Comparison of ENCODE assay signal across 8 cellular contexts in the genomic region with DNA sequence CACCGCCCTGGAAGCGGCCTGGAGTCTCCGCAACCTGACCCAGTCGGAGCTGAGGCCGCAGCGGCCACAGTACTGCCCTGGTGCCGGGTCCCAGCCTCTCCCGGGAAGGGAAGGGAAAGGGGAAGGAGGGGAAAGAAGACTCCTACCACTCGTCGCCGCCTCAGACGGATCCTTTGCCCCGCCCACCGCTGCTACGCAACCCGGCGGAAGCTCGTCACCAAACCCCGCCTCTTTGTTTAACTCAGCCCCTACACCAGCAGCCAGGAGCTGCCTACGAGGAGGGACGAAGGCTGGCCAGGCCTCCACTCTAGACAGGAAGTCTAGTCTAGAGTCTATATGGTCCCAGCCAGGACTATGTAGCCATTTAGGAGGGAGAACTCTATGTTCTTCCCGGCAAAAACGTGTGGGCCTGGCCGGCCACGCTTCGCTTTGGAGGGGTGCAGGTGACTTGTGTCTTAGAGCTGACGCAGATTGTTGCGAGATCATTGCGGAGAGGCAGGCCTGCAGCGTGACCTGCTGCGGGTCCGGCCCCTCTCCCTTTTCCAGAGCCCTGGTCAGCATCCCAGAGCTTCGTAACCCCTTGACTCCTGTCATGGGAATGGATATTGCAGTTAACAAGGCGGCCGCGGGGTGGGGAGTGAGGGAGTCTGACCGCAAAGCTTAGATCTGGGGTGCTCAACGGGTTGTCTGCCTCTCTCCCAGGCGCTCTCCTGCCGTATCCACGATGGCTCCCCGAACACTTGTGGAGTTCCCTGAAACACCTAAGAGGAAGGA. TPM values are rescaled to one million over a fixed set of nuclear protein-coding genes. Genes with fewer than 3 reads are reported as not detected.
DNase-seq lines count a peak whose midpoint lies in the region; ATAC-seq and TF ChIP-seq lines count a peak whose summit lies in the region.

Gene RNF41 (minus strand): TSS at position 166 of the 774 bp plus-strand sequence. CDS start 7,875 bp downstream, outside the sequence.

- intact Hi-C loops in Panc1 (cut with micrococcal nuclease; ENCODE audit: unreplicated experiment), result no loop called here

- H3K27me3 Mint-ChIP-seq in activated T-cell treated with anti-CD3 and anti-CD28 coated beads, Interleukin-2, amount 50 U/mL, for 4 hours (ENCODE audit: low read depth), result no peaks in the 10 kb centered on the region

- peak within 1 kb of the TSS; percentile 95 for H3K4me3 Mint-ChIP-seq in activated T-cell treated with anti-CD3 and anti-CD28 coated beads, Interleukin-2, amount 50 U/mL, for 4 hours

- H3K36me3 ChIP-seq in Panc1 (ENCODE audit: control insufficient read depth, insufficient read depth, low read length) (no peaks in the 10 kb centered on the region; the same call in 1 of the 2 replicates), esophagus (ENCODE audit: control insufficient read depth in 2 of 2, insufficient read depth in 2 of 2, low read length in 1 of 2) (peaks cover 0 to 4% of the 10 kb centered on the region in 2 donors), muscle layer of colon (ENCODE audit: insufficient read depth, low read length) (no peaks in the 10 kb centered on the region)

- H3K27ac ChIP-seq in Panc1 (ENCODE audit: low read length) (peak within 1 kb of the TSS; percentile 94), esophagus (ENCODE audit: low read depth in 2 of 2, low read length in 1 of 2) (peak within 1 kb of the TSS; percentile 95 to 100), muscle layer of colon (ENCODE audit: low read depth, low read length) (peak within 1 kb of the TSS; percentile 100)

- H3K27me3 ChIP-seq in Panc1 (ENCODE audit: control insufficient read depth, insufficient read depth, low read length), result no peaks in the 10 kb centered on the region
- no peaks in the 10 kb centered on the region for H3K27me3 ChIP-seq in esophagus (ENCODE audit: control insufficient read depth in 1 of 2, insufficient read depth in 2 of 2, low read length in 2 of 2)
- no peaks in the 10 kb centered on the region for H3K27me3 ChIP-seq in muscle layer of colon (ENCODE audit: control insufficient read depth in 1 of 2, insufficient read depth in 2 of 2, low read length in 2 of 2)

- TF ChIP-seq CTCF in Panc1 (IDR thresholded peaks at IDR 0.05), result no peak

- BruUV-seq in Panc1 (replicated peaks; lab: Mats Ljungman, UMichigan), result no TSS peak

- no peaks in the 10 kb centered on the region for H3K9me3 Mint-ChIP-seq in activated T-cell treated with anti-CD3 and anti-CD28 coated beads, Interleukin-2, amount 50 U/mL, for 4 hours

- POLR2A ChIA-PET in Panc1 (lab: Charles Lee), result interaction anchor here (0.6 to 1.8 kb wide), 5 partner anchors 11 to 94 kb away, joined by 3 to 5 read pairs (median 4); partner anchors contain the start of gene ESYT1

- DNase-seq in DMS53 (lab: John Stamatoyannopoulos, UW), result peak; percentile 99
- DNase-seq in KG1 (lab: John Stamatoyannopoulos, UW), result peak; percentile 57
- peak; percentile 85 for DNase-seq in Panc1 (ENCODE audit: low read depth, low spot score)
- peak; percentile 89 for DNase-seq in activated T-cell treated with anti-CD3 and anti-CD28 coated beads, Interleukin-2, amount 50 U/mL, for 4 hours
- DNase-seq in stimulated activated CD8-positive, alpha-beta memory T cell treated with anti-CD3 and anti-CD28 coated beads, Interleukin-7, amount 100 ng/mL, for 24 hours (ENCODE audit: low read depth), result peak; percentile 87

- peak within 1 kb of the TSS; percentile 94 for H3K9ac ChIP-seq in muscle layer of colon (ENCODE audit: low read length)

- in situ Hi-C loops in Panc1 (cut with HindIII; ENCODE audit: low pct_unique_long_range_greater_than_20kb, low sequenced_read_pairs), result no loop called here

- peaks cover 16% of the 10 kb centered on the region for H3K4me1 ChIP-seq in Panc1 (ENCODE audit: control insufficient read depth, insufficient read depth, low read length)
- H3K4me1 ChIP-seq in esophagus (ENCODE audit: control insufficient read depth in 2 of 2, insufficient read depth in 2 of 2, low read length in 1 of 2), result peaks cover 0 to 3% of the 10 kb centered on the region in 2 donors
- H3K4me1 ChIP-seq in muscle layer of colon (ENCODE audit: insufficient read depth, low read length), result peaks cover 37% of the 10 kb centered on the region

- CTCF ChIA-PET in Panc1 (lab: Charles Lee), result interaction anchor here (0.5 to 2.3 kb wide), 10 partner anchors 10 to 59 kb away, joined by 3 to 41 read pairs (median 3); partner anchors contain the start of genes ANKRD52 and SMARCC2

- WGBS in esophagus, 2 donors, result 1% methylated on average over 41 to 42 of the region's 42 CpGs

- ATAC-seq in GM21723 (IDR thresholded peaks at IDR 0.05; ENCODE audit: unreplicated experiment) (peak; percentile 79), Panc1 (peak; percentile 93)
- ATAC-seq in activated T-cell treated with anti-CD3 and anti-CD28 coated beads, Interleukin-2, amount 50 U/mL, for 4 hours, result peak; percentile 79 to 82

- H3K4me1 Mint-ChIP-seq in activated T-cell treated with anti-CD3 and anti-CD28 coated beads, Interleukin-2, amount 50 U/mL, for 4 hours (ENCODE audit: low read depth), result peaks cover 41% of the 10 kb centered on the region

- H3K36me3 Mint-ChIP-seq in activated T-cell treated with anti-CD3 and anti-CD28 coated beads, Interleukin-2, amount 50 U/mL, for 4 hours (ENCODE audit: insufficient read depth), result no peaks in the 10 kb centered on the region

- H3K4me3 ChIP-seq in Panc1 (ENCODE audit: low read depth in 2 of 2, low read length in 2 of 2) (peak within 1 kb of the TSS; percentile 74 to 86), esophagus (ENCODE audit: low read depth in 1 of 2, low read length in 2 of 2) (peak within 1 kb of the TSS; percentile 72 to 93), muscle layer of colon (ENCODE audit: low read depth in 1 of 2, low read length in 2 of 2) (peak within 1 kb of the TSS; percentile 83 to 96)

- H3K9me3 ChIP-seq in Panc1 (ENCODE audit: control insufficient read depth, insufficient read depth, low read depth, low read length) (no peaks in the 10 kb centered on the region), esophagus (ENCODE audit: control insufficient read depth in 2 of 2, insufficient read depth in 1 of 2, low read depth in 1 of 2, low read length in 1 of 2) (no peaks in the 10 kb centered on the region), muscle layer of colon (ENCODE audit: low read length) (no peaks in the 10 kb centered on the region)

RNA-seq across cellular contexts. Expression of gene RNF41, which starts in this region (rescaled TPM):
- total RNA-seq in Panc1 (2021; ENCODE audit: unreplicated experiment), result 35.3 TPM
- 44.1 TPM for polyA plus RNA-seq in Panc1 (2012; ENCODE audit: insufficient read length)
- total RNA-seq in activated T-cell treated with anti-CD3 and anti-CD28 coated beads, Interleukin-2, amount 50 U/mL, for 4 hours, result 10 to 100 TPM; 39.3 to 45.6 (median 40.1) TPM
- polyA plus RNA-seq in esophagus, result 10 to 100 TPM in 1 of 2 donors, 1 to 10 TPM in 1; 7.9 to 17.5 TPM

Comparison
In these comparisons a context has a peak if more than half of its experiments do, and no peak if none do; other contexts are left out.
1. Peak in every context shown above with its lines: DNase-seq, ATAC-seq, H3K4me3 ChIP-seq and H3K27ac ChIP-seq.